1 cellular context compared by ENCODE assay signal in the genomic region with DNA sequence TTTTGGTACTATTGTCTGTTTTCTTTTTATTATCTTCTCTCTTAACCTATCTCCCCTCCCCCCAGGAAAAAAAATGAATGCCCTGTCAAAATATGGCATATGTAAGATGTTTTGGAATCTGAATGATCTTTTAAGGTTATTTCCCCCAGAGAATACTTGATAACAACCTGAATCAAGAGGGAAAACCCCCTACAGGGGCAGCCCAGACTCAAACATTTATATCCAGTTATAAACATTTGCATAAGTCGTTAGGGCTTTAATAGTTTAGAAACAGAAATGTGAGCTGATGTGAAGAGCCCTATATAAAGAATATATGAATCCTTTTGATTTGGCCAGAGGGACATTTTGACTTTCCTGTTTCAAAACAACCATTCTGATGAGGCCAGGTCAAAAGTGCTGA.
TF ChIP-seq lines count a peak whose summit lies in the region.

No MANE protein-coding gene starts in this region.

TF ChIP-seq in GM12878, 131 proteins besides CTCF, POLR2A, EP300 and RAD21:
- TF ChIP-seq KDM1A (IDR thresholded peaks at IDR 0.05; ENCODE audit: borderline replicate concordance) (no peak), CBX3 (IDR thresholded peaks at IDR 0.05; ENCODE audit: borderline replicate concordance, low read depth) (no peak), TARDBP (IDR thresholded peaks at IDR 0.05; ENCODE audit: borderline replicate concordance) (no peak), NR2C2 (IDR thresholded peaks at IDR 0.05; ENCODE audit: borderline replicate concordance, control insufficient read depth, insufficient read length, low read depth) (no peak), EZH2 (IDR thresholded peaks at IDR 0.05; ENCODE audit: borderline replicate concordance, control insufficient read depth, low read depth, low read length) (no peak), USF1 (IDR thresholded peaks at IDR 0.05; ENCODE audit: borderline replicate concordance, extremely low read length, insufficient read depth, low read depth, low read length) (no peak), ESRRA (IDR thresholded peaks at IDR 0.05; ENCODE audit: low read length) (no peak), BHLHE40 (IDR thresholded peaks at IDR 0.05; ENCODE audit: borderline replicate concordance in 1 of 2, low read depth in 2 of 2, low read length in 1 of 2) (no peak), SIN3A (IDR thresholded peaks at IDR 0.05; ENCODE audit: low read depth, low read length) (no peak)
